10 cellular contexts compared by ENCODE assay signal in the genomic region with DNA sequence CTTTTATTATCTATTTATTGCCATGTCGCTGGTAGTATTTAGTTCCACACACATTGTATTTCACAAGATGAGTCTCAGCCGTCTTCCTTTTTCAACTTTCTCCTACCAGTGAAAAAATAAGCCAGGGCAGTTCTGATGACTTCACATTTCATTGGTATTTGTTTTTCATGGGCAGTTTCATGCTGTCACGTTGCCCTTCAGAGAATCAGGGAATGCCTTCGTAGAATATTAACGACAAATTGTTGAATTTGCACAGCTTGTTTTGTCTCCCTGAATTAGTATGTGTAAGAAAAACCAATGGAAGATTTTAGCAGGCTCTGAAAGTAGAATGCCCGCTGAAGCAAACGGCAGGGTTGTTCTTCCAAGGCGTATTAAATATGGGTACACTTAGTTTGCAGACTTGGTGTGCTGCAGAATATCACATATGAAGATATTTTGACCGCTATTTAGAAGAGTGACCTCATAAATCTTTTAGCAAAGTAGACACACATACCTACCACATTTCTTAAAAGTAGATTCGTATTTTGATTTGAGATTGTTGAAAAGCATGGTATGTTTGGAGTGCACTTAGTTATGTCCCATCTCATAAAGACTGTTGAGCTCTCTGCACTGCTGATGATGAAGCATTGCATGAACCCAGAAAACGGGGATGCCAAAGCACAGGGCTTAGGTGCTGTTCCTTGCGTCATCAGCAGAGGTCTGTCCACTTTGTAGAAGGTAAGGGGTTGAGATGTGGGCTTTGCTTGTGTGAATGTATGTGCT. TPM values are rescaled to one million over a fixed set of nuclear protein-coding genes. Genes with fewer than 3 reads are reported as not detected.
DNase-seq lines count a peak whose midpoint lies in the region; ATAC-seq and TF ChIP-seq lines count a peak whose summit lies in the region.
"Had no signal": no experiment of that assay in that cellular context is flagged by ENCODE, and none has a peak within 500 bp of the region (broad histone marks: within the 10 kb centered on the region; RNA-seq: fewer than 3 reads in every experiment).

No MANE protein-coding gene starts in this region.

- H3K4me1 ChIP-seq in mammary epithelial cell (ENCODE audit: insufficient read depth, low read length) = peaks cover 22% of the 10 kb centered on the region
- peaks cover 46% of the 10 kb centered on the region for H3K4me1 ChIP-seq in lower lobe of right lung

- H3K27me3 Mint-ChIP-seq in natural killer cell (ENCODE audit: low read depth in 2 of 2) = peaks cover 0 to 7% of the 10 kb centered on the region in 2 donors
- peaks cover 6 to 15% of the 10 kb centered on the region in 2 donors for H3K27me3 Mint-ChIP-seq in natural killer cell treated with Interleukin-12 subunit alpha and Interleukin-12 subunit beta and Interleukin-15 and Interleukin-18, amount 100 ng/mL, for 72 hours
- H3K27me3 Mint-ChIP-seq in activated naive CD4-positive, alpha-beta T cell treated with anti-CD3 and anti-CD28 coated beads for 36 hours (ENCODE audit: low read depth) = peaks cover 10% of the 10 kb centered on the region

- 99% methylated on average over 12 of the region's 12 CpGs for WGBS in mammary epithelial cell (ENCODE audit: low coverage, missing lambda C conversion rate)

- H3K4me3 Mint-ChIP-seq in natural killer cell = peak overlapping the region; percentile 95
- H3K4me3 Mint-ChIP-seq in natural killer cell treated with Interleukin-12 subunit alpha and Interleukin-12 subunit beta and Interleukin-15 and Interleukin-18, amount 100 ng/mL, for 72 hours = no peak overlapping the region
- H3K4me3 Mint-ChIP-seq in activated naive CD4-positive, alpha-beta T cell treated with anti-CD3 and anti-CD28 coated beads for 36 hours = no peak overlapping the region

- TF ChIP-seq CTCF in natural killer cell (IDR thresholded peaks at IDR 0.05) (no peak), mammary epithelial cell (conservative IDR thresholded peaks at IDR 0.05 in 1 of 2, IDR thresholded peaks at IDR 0.05 in 1 of 2; ENCODE audit: extremely low read depth in 1 of 2, insufficient read depth in 1 of 2, low read depth in 1 of 2, low read length in 2 of 2) (no peak), lower lobe of right lung (IDR thresholded peaks at IDR 0.05) (no peak)

- H3K4me3 ChIP-seq in mammary epithelial cell (replicated peaks in 1 of 3; ENCODE audit: insufficient read depth in 1 of 3, low read depth in 2 of 3, low read length in 3 of 3) = no peak overlapping the region
- H3K4me3 ChIP-seq in lower lobe of right lung = peak overlapping the region; percentile 93
- H3K4me3 ChIP-seq: gastrocnemius medialis had no signal

- in situ Hi-C loops in mammary epithelial cell (cut with MboI; ENCODE audit: low sequenced_read_pairs in 2 of 2) = loop anchor here (5.0 to 25.0 kb wide), 2 partner anchors 75 to 160 kb away; no protein-coding TSS in a partner anchor

- no peak overlapping the region for H2AFZ ChIP-seq in mammary epithelial cell (ENCODE audit: low read depth, low read length)

- intact Hi-C loops in natural killer cell (cut with micrococcal nuclease) (no loop called here), mammary epithelial cell (cut with micrococcal nuclease) (loop anchor here (5.0 kb wide), 1 partner anchor 240 kb away; no protein-coding TSS in a partner anchor), lower lobe of right lung (cut with DNase I) (loop anchor here (10.0 kb wide), 1 partner anchor 78 kb away; no protein-coding TSS in a partner anchor)
- intact Hi-C loops in activated naive CD4-positive, alpha-beta T cell treated with anti-CD3 and anti-CD28 coated beads for 36 hours (cut with micrococcal nuclease) = loop anchor here (10.0 kb wide), 1 partner anchor 462 kb away; a partner anchor contains a TSS

- H3K4me2 ChIP-seq in mammary epithelial cell (ENCODE audit: insufficient read depth, low read depth, low read length) = peak overlapping the region; percentile 84

- peaks cover 25 to 26% of the 10 kb centered on the region in 2 donors for H3K4me1 Mint-ChIP-seq in natural killer cell
- H3K4me1 Mint-ChIP-seq in natural killer cell treated with Interleukin-12 subunit alpha and Interleukin-12 subunit beta and Interleukin-15 and Interleukin-18, amount 100 ng/mL, for 72 hours (ENCODE audit: low read depth in 2 of 2) = peaks cover 26 to 27% of the 10 kb centered on the region in 2 donors
- H3K4me1 Mint-ChIP-seq in activated naive CD4-positive, alpha-beta T cell treated with anti-CD3 and anti-CD28 coated beads for 36 hours (ENCODE audit: low read depth) = peaks cover 26% of the 10 kb centered on the region

- dilution Hi-C loops in mammary epithelial cell (cut with HindIII; ENCODE audit: low sequenced_read_pairs) = no loop called here

- H3K27ac ChIP-seq in mammary epithelial cell (ENCODE audit: insufficient read depth, low read depth, low read length) (no peak overlapping the region), lower lobe of right lung (peak overlapping the region; percentile 89)
- H3K27ac ChIP-seq: gastrocnemius medialis had no signal

- no peak overlapping the region for H3K9ac ChIP-seq in mammary epithelial cell (ENCODE audit: insufficient read depth, low read length)

- no peak overlapping the region for H3K27ac Mint-ChIP-seq in natural killer cell
- H3K27ac Mint-ChIP-seq in natural killer cell treated with Interleukin-12 subunit alpha and Interleukin-12 subunit beta and Interleukin-15 and Interleukin-18, amount 100 ng/mL, for 72 hours = no peak overlapping the region
- H3K27ac Mint-ChIP-seq in activated naive CD4-positive, alpha-beta T cell treated with anti-CD3 and anti-CD28 coated beads for 36 hours = no peak overlapping the region

- H3K27me3 ChIP-seq in mammary epithelial cell (ENCODE audit: insufficient read depth, low read length) (no peaks in the 10 kb centered on the region), lower lobe of right lung (ENCODE audit: low read depth) (no peaks in the 10 kb centered on the region)

- no peaks in the 10 kb centered on the region for H3K9me3 ChIP-seq in mammary epithelial cell (replicated peaks; ENCODE audit: insufficient read depth, low read length)
- no peaks in the 10 kb centered on the region for H3K9me3 ChIP-seq in lower lobe of right lung
- H3K9me3 ChIP-seq: gastrocnemius medialis had no signal

- CTCF ChIA-PET in mammary epithelial cell (lab: Charles Lee; ENCODE audit: low non-redundant PET) = interaction anchor here (0.7 kb wide), 1 partner anchor 75 kb away, joined by 5 read pairs; no protein-coding TSS in a partner anchor
- CTCF ChIA-PET in activated naive CD4-positive, alpha-beta T cell treated with anti-CD3 and anti-CD28 coated beads for 36 hours (lab: Charles Lee) = interaction anchor here (0.9 to 1.3 kb wide), 2 partner anchors 75 to 470 kb away, joined by 3 to 7 read pairs; no protein-coding TSS in a partner anchor

- no peak for ATAC-seq in natural killer cell
- no peak for ATAC-seq in natural killer cell treated with Interleukin-12 subunit alpha and Interleukin-12 subunit beta and Interleukin-15 and Interleukin-18, amount 100 ng/mL, for 72 hours
- ATAC-seq in lower lobe of right lung = no peak
- ATAC-seq: gastrocnemius medialis had no signal

- no TSS peak for BruUV-seq in mammary epithelial cell (replicated peaks; lab: Mats Ljungman, UMichigan)

- no peaks in the 10 kb centered on the region for H3K36me3 Mint-ChIP-seq in natural killer cell
- H3K36me3 Mint-ChIP-seq in natural killer cell treated with Interleukin-12 subunit alpha and Interleukin-12 subunit beta and Interleukin-15 and Interleukin-18, amount 100 ng/mL, for 72 hours = no peaks in the 10 kb centered on the region
- H3K36me3 Mint-ChIP-seq in activated naive CD4-positive, alpha-beta T cell treated with anti-CD3 and anti-CD28 coated beads for 36 hours (ENCODE audit: low read depth) = no peaks in the 10 kb centered on the region

- DNase-seq in natural killer cell (no peak), mammary epithelial cell (no peak), lower lobe of right lung (no peak), dedifferentiated amniotic fluid mesenchymal stem cell (ENCODE audit: extremely low spot score) (no peak), NCI-H2107 treated with DMSO at 0.1 percent for 48 hours (lab: John Stamatoyannopoulos, UW; ENCODE audit: unreplicated experiment) (no peak), DMS79 (lab: John Stamatoyannopoulos, UW) (no peak)
- DNase-seq in natural killer cell treated with Interleukin-12 subunit alpha and Interleukin-12 subunit beta and Interleukin-15 and Interleukin-18, amount 100 ng/mL, for 72 hours (ENCODE audit: low spot score) = no peak
- no peak for DNase-seq in activated naive CD4-positive, alpha-beta T cell treated with anti-CD3 and anti-CD28 coated beads for 36 hours
- DNase-seq: gastrocnemius medialis, NCI-H1436 treated with DMSO at 0.1 percent for 48 hours had no signal

- H3K36me3 ChIP-seq in mammary epithelial cell (ENCODE audit: insufficient read depth, low read length) (no peaks in the 10 kb centered on the region), lower lobe of right lung (no peaks in the 10 kb centered on the region)
- H3K36me3 ChIP-seq: gastrocnemius medialis had no signal

- H4K20me1 ChIP-seq in mammary epithelial cell (ENCODE audit: insufficient read depth, low read length) = no peaks in the 10 kb centered on the region

- H3K79me2 ChIP-seq in mammary epithelial cell (ENCODE audit: insufficient read depth, low read length) = peaks cover 73% of the 10 kb centered on the region

- no peaks in the 10 kb centered on the region for H3K9me3 Mint-ChIP-seq in natural killer cell
- no peaks in the 10 kb centered on the region for H3K9me3 Mint-ChIP-seq in natural killer cell treated with Interleukin-12 subunit alpha and Interleukin-12 subunit beta and Interleukin-15 and Interleukin-18, amount 100 ng/mL, for 72 hours
- H3K9me3 Mint-ChIP-seq in activated naive CD4-positive, alpha-beta T cell treated with anti-CD3 and anti-CD28 coated beads for 36 hours = no peaks in the 10 kb centered on the region

RNA-seq across cellular contexts. Expression of a gene that starts 2.9 kb away (rescaled TPM):
- total RNA-seq in natural killer cell (10 to 100 TPM in 2 of 3 donors, 1 to 10 TPM in 1; 3.4 to 15.3 (median 14.3) TPM), mammary epithelial cell (100 to 1,000 TPM; 145 to 148 TPM), lower lobe of right lung (203 TPM)
- 10 to 100 TPM in 1 of 2 donors, 1 to 10 TPM in 1; 8.6 to 16.5 TPM for total RNA-seq in natural killer cell treated with Interleukin-12 subunit alpha and Interleukin-12 subunit beta and Interleukin-15 and Interleukin-18, amount 100 ng/mL, for 72 hours
- polyA plus RNA-seq in mammary epithelial cell = 48.4 TPM
- 144 TPM for polyA minus RNA-seq in mammary epithelial cell
- 1 to 10 TPM; 5.3 to 5.6 TPM for total RNA-seq in activated naive CD4-positive, alpha-beta T cell treated with anti-CD3 and anti-CD28 coated beads for 36 hours

Comparison
In these comparisons a context has a peak if more than half of its experiments do, and no peak if none do; other contexts are left out.
1. RNA of a gene that starts 2.9 kb away (total RNA-seq): 203 TPM in lower lobe of right lung (single experiment) and 145 to 148 TPM in mammary epithelial cell; 8.6 to 16.5 TPM in natural killer cell treated with Interleukin-12 subunit alpha and Interleukin-12 subunit beta and Interleukin-15 and Interleukin-18, amount 100 ng/mL, for 72 hours, 3.4 to 15.3 TPM in natural killer cell and 5.3 to 5.6 TPM in activated naive CD4-positive, alpha-beta T cell treated with anti-CD3 and anti-CD28 coated beads for 36 hours; every median in the first group is over 4 times any median in the second.